In genomic region chrX:139932901-139933796, GRCh38 we compare ENCODE assay signal across 8 cellular contexts. TPM values are rescaled to one million over a fixed set of nuclear protein-coding genes. Genes with fewer than 3 reads are reported as not detected.
DNase-seq lines count a peak whose midpoint lies in the region; ATAC-seq and TF ChIP-seq lines count a peak whose summit lies in the region.

TSS of gene ATP11C (minus strand) at chrX:139933053. CDS start at chrX:139932042, 1,011 bp downstream.

- H3K27me3 ChIP-seq in SU-DHL-6 (ENCODE audit: low read length) (no peaks in the 10 kb centered on the region), adipocyte (replicated peaks; ENCODE audit: control insufficient read depth, insufficient read depth, low read length) (no peaks in the 10 kb centered on the region), heart right ventricle (peaks cover 0 to 40% (median 0%) of the 10 kb centered on the region in 7 donors), upper lobe of right lung (no peaks in the 10 kb centered on the region)

- ATAC-seq in GM21825 (IDR thresholded peaks at IDR 0.05; ENCODE audit: unreplicated experiment), result peak; percentile 80
- peak; percentile 94 to 98 (median 98) for ATAC-seq in heart right ventricle
- ATAC-seq in upper lobe of right lung, result peak; percentile 96

- H3K4me1 ChIP-seq in ES-I3 (ENCODE audit: insufficient read depth, low read length), result peaks cover 24% of the 10 kb centered on the region
- no peaks in the 10 kb centered on the region for H3K4me1 ChIP-seq in adipocyte (ENCODE audit: control insufficient read depth, insufficient read depth, low read length)
- H3K4me1 ChIP-seq in heart right ventricle, result peaks cover 0 to 14% (median 0%) of the 10 kb centered on the region in 9 donors
- H3K4me1 ChIP-seq in upper lobe of right lung, result no peaks in the 10 kb centered on the region

- DNase-seq in LHCN-M2 (ENCODE audit: low read depth), result peak; percentile 83
- peak; percentile 88 for DNase-seq in adipocyte (ENCODE audit: low read depth)
- peak; percentile 80 to 82 for DNase-seq in heart right ventricle
- DNase-seq in progenitor cell of endocrine pancreas (ENCODE audit: low spot score, unreplicated experiment), result peak; percentile 80
- DNase-seq in upper lobe of right lung, result peak; percentile 88

- TF ChIP-seq CTCF in SU-DHL-6 (IDR thresholded peaks at IDR 0.05; ENCODE audit: insufficient read depth, low read length, poor library complexity, severe bottlenecking), result no peak
- peak in 3 of 9 donors; percentile 16 to 35 (median 22) for TF ChIP-seq CTCF in heart right ventricle (IDR thresholded peaks at IDR 0.05)
- TF ChIP-seq CTCF in progenitor cell of endocrine pancreas (IDR thresholded peaks at IDR 0.05; ENCODE audit: unreplicated experiment), result no peak
- no peak for TF ChIP-seq CTCF in upper lobe of right lung (IDR thresholded peaks at IDR 0.05)

- H2AFZ ChIP-seq in SU-DHL-6 (ENCODE audit: low read depth, low read length, severe bottlenecking), result peak within 1 kb of the TSS; percentile 99

- H3K79me2 ChIP-seq in SU-DHL-6 (ENCODE audit: insufficient read depth, low read length), result peaks cover 19% of the 10 kb centered on the region; the same call in 1 of the 2 replicates

- peaks cover 3% of the 10 kb centered on the region; the same call in 1 of the 2 replicates for H4K20me1 ChIP-seq in SU-DHL-6 (ENCODE audit: low read depth, low read length)

- H3K9me2 ChIP-seq in SU-DHL-6 (replicated peaks; ENCODE audit: insufficient read depth, low read length), result no peaks in the 10 kb centered on the region

- intact Hi-C loops in heart right ventricle (cut with DNase I), result loop anchor here in 5 of 10 donors (5.0 to 10.0 kb wide), 5 partner anchors 51 to 126 kb away; no protein-coding TSS in a partner anchor
- intact Hi-C loops in upper lobe of right lung (cut with DNase I), result no loop called here

- H3K4me3 ChIP-seq in SU-DHL-6 (ENCODE audit: insufficient read depth, low read length, poor library complexity, severe bottlenecking) (peak within 1 kb of the TSS; percentile 67), adipocyte (ENCODE audit: low read length) (peak within 1 kb of the TSS; percentile 84), heart right ventricle (peak within 1 kb of the TSS; percentile 55 to 93 (median 77)), upper lobe of right lung (peak within 1 kb of the TSS; percentile 71)

- peak within 1 kb of the TSS; percentile 86 for H3K4me3 Mint-ChIP-seq in progenitor cell of endocrine pancreas (ENCODE audit: low read depth)

- no peaks in the 10 kb centered on the region for H3F3A ChIP-seq in SU-DHL-6 (ENCODE audit: insufficient read depth)

- H3K9me3 ChIP-seq in ES-I3 (ENCODE audit: control insufficient read depth, insufficient read depth, low read length) (no peaks in the 10 kb centered on the region), SU-DHL-6 (ENCODE audit: insufficient read depth, low read length) (no peaks in the 10 kb centered on the region), adipocyte (ENCODE audit: control insufficient read depth, low read length) (no peaks in the 10 kb centered on the region), heart right ventricle (no peaks in the 10 kb centered on the region), upper lobe of right lung (no peaks in the 10 kb centered on the region)

- H3K4me2 ChIP-seq in SU-DHL-6 (ENCODE audit: low read depth, low read length, poor library complexity, severe bottlenecking), result peak within 1 kb of the TSS; percentile 83

- H3K27ac Mint-ChIP-seq in progenitor cell of endocrine pancreas, result peak within 1 kb of the TSS; percentile 96

- peaks cover 19% of the 10 kb centered on the region for H3K4me1 Mint-ChIP-seq in progenitor cell of endocrine pancreas (ENCODE audit: low read depth)

- H3K9ac ChIP-seq in ES-I3 (ENCODE audit: low read depth, low read length) (peak within 1 kb of the TSS; percentile 89), SU-DHL-6 (ENCODE audit: low read length) (peak within 1 kb of the TSS; percentile 84), adipocyte (ENCODE audit: low read length) (peak within 1 kb of the TSS; percentile 88)

- H3K36me3 ChIP-seq in ES-I3 (ENCODE audit: insufficient read depth, low read length) (no peaks in the 10 kb centered on the region), SU-DHL-6 (ENCODE audit: low read length) (no peaks in the 10 kb centered on the region), adipocyte (ENCODE audit: control insufficient read depth, insufficient read depth, low read length, severe bottlenecking) (no peaks in the 10 kb centered on the region), heart right ventricle (no peaks in the 10 kb centered on the region), upper lobe of right lung (no peaks in the 10 kb centered on the region)

- peak within 1 kb of the TSS; percentile 83 for H3K27ac ChIP-seq in SU-DHL-6 (ENCODE audit: low read depth, low read length)
- peak within 1 kb of the TSS; percentile 83 to 98 (median 93) for H3K27ac ChIP-seq in heart right ventricle
- H3K27ac ChIP-seq in upper lobe of right lung, result peak within 1 kb of the TSS; percentile 96

- H3K27me3 Mint-ChIP-seq in progenitor cell of endocrine pancreas, result no peaks in the 10 kb centered on the region

- H3K9me3 Mint-ChIP-seq in progenitor cell of endocrine pancreas (ENCODE audit: low read depth), result no peaks in the 10 kb centered on the region

- 3 to 5% methylated on average over 25 to 52 of the region's 52 CpGs for WGBS in heart right ventricle, 2 donors

- H3K36me3 Mint-ChIP-seq in progenitor cell of endocrine pancreas (ENCODE audit: insufficient read depth), result no peaks in the 10 kb centered on the region

RNA-seq across cellular contexts. Expression of gene ATP11C, which starts in this region (rescaled TPM):
- total RNA-seq in LHCN-M2 (2014; rRNA removed) (32.4 and 44.3 TPM in 2 replicates), heart right ventricle (1 to 10 TPM; 1.8 to 8.5 (median 3.3) TPM), progenitor cell of endocrine pancreas (36.5 and 38.3 TPM in 2 replicates), upper lobe of right lung (19.6 TPM)
- polyA plus RNA-seq in LHCN-M2 (2012), result 7.1 TPM
- polyA plus RNA-seq in heart right ventricle, result 1 to 10 TPM; 2.4 to 2.5 TPM

Comparison
In these comparisons a context has a peak if more than half of its experiments do, and no peak if none do; other contexts are left out.
1. Peak in every context shown above with its lines: DNase-seq, ATAC-seq, H3K4me3 ChIP-seq and H3K27ac ChIP-seq.